Comparison of ENCODE assay signal across 1 cellular context in the genomic region with DNA sequence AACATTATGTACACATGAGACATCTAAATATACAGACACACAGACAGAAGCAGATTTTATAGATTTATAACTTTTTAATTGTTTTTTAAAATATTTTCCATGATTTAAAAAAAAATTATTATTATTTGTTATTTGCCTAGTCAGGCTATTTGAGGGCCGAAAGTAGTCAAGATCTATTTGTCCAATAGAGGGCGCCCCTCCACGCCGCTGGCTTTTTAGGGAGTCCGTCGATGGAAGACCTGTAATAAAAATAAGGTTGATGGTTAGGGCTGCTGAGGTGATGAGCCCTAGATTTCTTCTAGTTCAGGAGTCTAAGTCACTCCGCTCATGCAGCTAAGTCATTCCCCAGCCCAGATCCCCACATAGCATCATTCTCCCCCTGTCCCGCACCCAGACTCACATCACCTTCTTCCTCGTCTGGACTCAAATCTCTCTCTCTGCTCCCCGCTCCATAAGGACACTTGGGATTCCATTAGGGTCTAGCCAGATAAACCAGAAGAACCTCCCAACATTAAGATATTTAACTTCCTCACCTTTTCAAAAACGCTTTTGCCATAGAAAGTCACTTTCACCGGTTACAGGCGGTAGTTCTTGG.
TF ChIP-seq lines count a peak whose summit lies in the region.

No MANE protein-coding gene starts in this region.

TF ChIP-seq in K562, 482 proteins besides CTCF, POLR2A, EP300 and RAD21 (continued from another document):
- TF ChIP-seq, protein P1, sequence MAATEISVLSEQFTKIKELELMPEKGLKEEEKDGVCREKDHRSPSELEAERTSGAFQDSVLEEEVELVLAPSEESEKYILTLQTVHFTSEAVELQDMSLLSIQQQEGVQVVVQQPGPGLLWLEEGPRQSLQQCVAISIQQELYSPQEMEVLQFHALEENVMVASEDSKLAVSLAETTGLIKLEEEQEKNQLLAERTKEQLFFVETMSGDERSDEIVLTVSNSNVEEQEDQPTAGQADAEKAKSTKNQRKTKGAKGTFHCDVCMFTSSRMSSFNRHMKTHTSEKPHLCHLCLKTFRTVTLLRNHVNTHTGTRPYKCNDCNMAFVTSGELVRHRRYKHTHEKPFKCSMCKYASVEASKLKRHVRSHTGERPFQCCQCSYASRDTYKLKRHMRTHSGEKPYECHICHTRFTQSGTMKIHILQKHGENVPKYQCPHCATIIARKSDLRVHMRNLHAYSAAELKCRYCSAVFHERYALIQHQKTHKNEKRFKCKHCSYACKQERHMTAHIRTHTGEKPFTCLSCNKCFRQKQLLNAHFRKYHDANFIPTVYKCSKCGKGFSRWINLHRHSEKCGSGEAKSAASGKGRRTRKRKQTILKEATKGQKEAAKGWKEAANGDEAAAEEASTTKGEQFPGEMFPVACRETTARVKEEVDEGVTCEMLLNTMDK (IDR thresholded peaks at IDR 0.05; ENCODE audit: borderline replicate concordance, insufficient read depth, low read depth, low read length, poor library complexity, severe bottlenecking): peak; percentile 18
- no peak for TF ChIP-seq FOS (IDR thresholded peaks at IDR 0.05; ENCODE audit: extremely low read depth, insufficient read length)
- TF ChIP-seq KDM1A (IDR thresholded peaks at IDR 0.05): no peak
- TF ChIP-seq ZNF354B (CRISPR knock-in tag; IDR thresholded peaks at IDR 0.05): no peak
- TF ChIP-seq, protein P2, sequence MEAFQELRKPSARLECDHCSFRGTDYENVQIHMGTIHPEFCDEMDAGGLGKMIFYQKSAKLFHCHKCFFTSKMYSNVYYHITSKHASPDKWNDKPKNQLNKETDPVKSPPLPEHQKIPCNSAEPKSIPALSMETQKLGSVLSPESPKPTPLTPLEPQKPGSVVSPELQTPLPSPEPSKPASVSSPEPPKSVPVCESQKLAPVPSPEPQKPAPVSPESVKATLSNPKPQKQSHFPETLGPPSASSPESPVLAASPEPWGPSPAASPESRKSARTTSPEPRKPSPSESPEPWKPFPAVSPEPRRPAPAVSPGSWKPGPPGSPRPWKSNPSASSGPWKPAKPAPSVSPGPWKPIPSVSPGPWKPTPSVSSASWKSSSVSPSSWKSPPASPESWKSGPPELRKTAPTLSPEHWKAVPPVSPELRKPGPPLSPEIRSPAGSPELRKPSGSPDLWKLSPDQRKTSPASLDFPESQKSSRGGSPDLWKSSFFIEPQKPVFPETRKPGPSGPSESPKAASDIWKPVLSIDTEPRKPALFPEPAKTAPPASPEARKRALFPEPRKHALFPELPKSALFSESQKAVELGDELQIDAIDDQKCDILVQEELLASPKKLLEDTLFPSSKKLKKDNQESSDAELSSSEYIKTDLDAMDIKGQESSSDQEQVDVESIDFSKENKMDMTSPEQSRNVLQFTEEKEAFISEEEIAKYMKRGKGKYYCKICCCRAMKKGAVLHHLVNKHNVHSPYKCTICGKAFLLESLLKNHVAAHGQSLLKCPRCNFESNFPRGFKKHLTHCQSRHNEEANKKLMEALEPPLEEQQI (IDR thresholded peaks at IDR 0.05): no peak
- TF ChIP-seq, protein P3, sequence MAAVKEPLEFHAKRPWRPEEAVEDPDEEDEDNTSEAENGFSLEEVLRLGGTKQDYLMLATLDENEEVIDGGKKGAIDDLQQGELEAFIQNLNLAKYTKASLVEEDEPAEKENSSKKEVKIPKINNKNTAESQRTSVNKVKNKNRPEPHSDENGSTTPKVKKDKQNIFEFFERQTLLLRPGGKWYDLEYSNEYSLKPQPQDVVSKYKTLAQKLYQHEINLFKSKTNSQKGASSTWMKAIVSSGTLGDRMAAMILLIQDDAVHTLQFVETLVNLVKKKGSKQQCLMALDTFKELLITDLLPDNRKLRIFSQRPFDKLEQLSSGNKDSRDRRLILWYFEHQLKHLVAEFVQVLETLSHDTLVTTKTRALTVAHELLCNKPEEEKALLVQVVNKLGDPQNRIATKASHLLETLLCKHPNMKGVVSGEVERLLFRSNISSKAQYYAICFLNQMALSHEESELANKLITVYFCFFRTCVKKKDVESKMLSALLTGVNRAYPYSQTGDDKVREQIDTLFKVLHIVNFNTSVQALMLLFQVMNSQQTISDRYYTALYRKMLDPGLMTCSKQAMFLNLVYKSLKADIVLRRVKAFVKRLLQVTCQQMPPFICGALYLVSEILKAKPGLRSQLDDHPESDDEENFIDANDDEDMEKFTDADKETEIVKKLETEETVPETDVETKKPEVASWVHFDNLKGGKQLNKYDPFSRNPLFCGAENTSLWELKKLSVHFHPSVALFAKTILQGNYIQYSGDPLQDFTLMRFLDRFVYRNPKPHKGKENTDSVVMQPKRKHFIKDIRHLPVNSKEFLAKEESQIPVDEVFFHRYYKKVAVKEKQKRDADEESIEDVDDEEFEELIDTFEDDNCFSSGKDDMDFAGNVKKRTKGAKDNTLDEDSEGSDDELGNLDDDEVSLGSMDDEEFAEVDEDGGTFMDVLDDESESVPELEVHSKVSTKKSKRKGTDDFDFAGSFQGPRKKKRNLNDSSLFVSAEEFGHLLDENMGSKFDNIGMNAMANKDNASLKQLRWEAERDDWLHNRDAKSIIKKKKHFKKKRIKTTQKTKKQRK (IDR thresholded peaks at IDR 0.05; ENCODE audit: borderline replicate concordance, low read depth, low read length): no peak
- no peak for TF ChIP-seq POLR3A (IDR thresholded peaks at IDR 0.05; ENCODE audit: borderline replicate concordance, extremely low read depth, insufficient read depth, insufficient read length)
- no peak for TF ChIP-seq TRIM24 (IDR thresholded peaks at IDR 0.05)
- no peak for TF ChIP-seq ETV5 (CRISPR knock-in tag; IDR thresholded peaks at IDR 0.05; ENCODE audit: low read depth)
- no peak for TF ChIP-seq ZNF143 (CRISPR knock-in tag; IDR thresholded peaks at IDR 0.05)
- no peak for TF ChIP-seq CAMTA2 (CRISPR knock-in tag; conservative IDR thresholded peaks at IDR 0.05)
- TF ChIP-seq BRD4 (IDR thresholded peaks at IDR 0.05): no peak
- TF ChIP-seq NCOA6 (IDR thresholded peaks at IDR 0.05): no peak
- peak; percentile 82 for TF ChIP-seq C11orf30 (IDR thresholded peaks at IDR 0.05; ENCODE audit: low read depth)
- no peak for TF ChIP-seq ZNF23 (CRISPR knock-in tag; IDR thresholded peaks at IDR 0.05)
- TF ChIP-seq ZNF316 (IDR thresholded peaks at IDR 0.05): peak; percentile 87
- no peak for TF ChIP-seq ZNF584 (CRISPR knock-in tag; IDR thresholded peaks at IDR 0.05; ENCODE audit: low read depth)
- TF ChIP-seq ELF4 (CRISPR knock-in tag; IDR thresholded peaks at IDR 0.05): no peak
- no peak for TF ChIP-seq SMARCA4 (IDR thresholded peaks at IDR 0.05)
- no peak for TF ChIP-seq SMAD3 (CRISPR knock-in tag; conservative IDR thresholded peaks at IDR 0.05)
- no peak for TF ChIP-seq SLC30A9 (CRISPR knock-in tag; IDR thresholded peaks at IDR 0.05)
- no peak for TF ChIP-seq ETS2 (tag; IDR thresholded peaks at IDR 0.05; ENCODE audit: borderline replicate concordance, poor library complexity, severe bottlenecking)
- TF ChIP-seq MAFF (IDR thresholded peaks at IDR 0.05; ENCODE audit: low read length): peak; percentile 57
- TF ChIP-seq MAFK (IDR thresholded peaks at IDR 0.05; ENCODE audit: low read length): peak; percentile 63; the same call in 1 of the 2 replicates
- TF ChIP-seq EP400 (IDR thresholded peaks at IDR 0.05): no peak
- TF ChIP-seq NFATC3 (IDR thresholded peaks at IDR 0.05): no peak
- TF ChIP-seq BCOR (IDR thresholded peaks at IDR 0.05): no peak
- no peak for TF ChIP-seq CBX3 (IDR thresholded peaks at IDR 0.05; ENCODE audit: borderline replicate concordance in 1 of 2, low read length in 2 of 2)
- 0 out of 2 replicates have a peak, but pooled peaks have one; percentile 10 for TF ChIP-seq SMC3 (conservative IDR thresholded peaks at IDR 0.05; ENCODE audit: insufficient read depth, low read depth, low read length)
- no peak for TF ChIP-seq ZNF766 (CRISPR knock-in tag; conservative IDR thresholded peaks at IDR 0.05)
- TF ChIP-seq, protein P4, sequence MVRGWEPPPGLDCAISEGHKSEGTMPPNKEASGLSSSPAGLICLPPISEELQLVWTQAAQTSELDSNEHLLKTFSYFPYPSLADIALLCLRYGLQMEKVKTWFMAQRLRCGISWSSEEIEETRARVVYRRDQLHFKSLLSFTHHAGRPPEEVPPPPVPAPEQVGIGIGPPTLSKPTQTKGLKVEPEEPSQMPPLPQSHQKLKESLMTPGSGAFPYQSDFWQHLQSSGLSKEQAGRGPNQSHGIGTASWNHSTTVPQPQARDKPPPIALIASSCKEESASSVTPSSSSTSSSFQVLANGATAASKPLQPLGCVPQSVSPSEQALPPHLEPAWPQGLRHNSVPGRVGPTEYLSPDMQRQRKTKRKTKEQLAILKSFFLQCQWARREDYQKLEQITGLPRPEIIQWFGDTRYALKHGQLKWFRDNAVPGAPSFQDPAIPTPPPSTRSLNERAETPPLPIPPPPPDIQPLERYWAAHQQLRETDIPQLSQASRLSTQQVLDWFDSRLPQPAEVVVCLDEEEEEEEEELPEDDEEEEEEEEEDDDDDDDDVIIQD (CRISPR knock-in tag; IDR thresholded peaks at IDR 0.05): no peak
- no peak for TF ChIP-seq NUFIP1 (IDR thresholded peaks at IDR 0.05; ENCODE audit: partially characterized antibody)
- TF ChIP-seq HMGN3 (IDR thresholded peaks at IDR 0.05; ENCODE audit: borderline replicate concordance, extremely low read depth, insufficient read length, low read depth, low read length): no peak
- no peak for TF ChIP-seq MIER1 (IDR thresholded peaks at IDR 0.05; ENCODE audit: low read depth)
- TF ChIP-seq MAFG (tag; conservative IDR thresholded peaks at IDR 0.05): peak; percentile 61
- no peak for TF ChIP-seq RCOR1 (IDR thresholded peaks at IDR 0.05; ENCODE audit: borderline replicate concordance in 1 of 2, low read depth in 2 of 2, low read length in 2 of 2)
- TF ChIP-seq, protein P5, sequence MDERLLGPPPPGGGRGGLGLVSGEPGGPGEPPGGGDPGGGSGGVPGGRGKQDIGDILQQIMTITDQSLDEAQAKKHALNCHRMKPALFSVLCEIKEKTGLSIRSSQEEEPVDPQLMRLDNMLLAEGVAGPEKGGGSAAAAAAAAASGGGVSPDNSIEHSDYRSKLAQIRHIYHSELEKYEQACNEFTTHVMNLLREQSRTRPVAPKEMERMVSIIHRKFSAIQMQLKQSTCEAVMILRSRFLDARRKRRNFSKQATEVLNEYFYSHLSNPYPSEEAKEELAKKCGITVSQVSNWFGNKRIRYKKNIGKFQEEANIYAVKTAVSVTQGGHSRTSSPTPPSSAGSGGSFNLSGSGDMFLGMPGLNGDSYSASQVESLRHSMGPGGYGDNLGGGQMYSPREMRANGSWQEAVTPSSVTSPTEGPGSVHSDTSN (CRISPR knock-in tag; IDR thresholded peaks at IDR 0.05; ENCODE audit: low read depth): no peak
- TF ChIP-seq, protein P5 (tag; conservative IDR thresholded peaks at IDR 0.05; ENCODE audit: low read depth): no peak
TF ChIP-seq in K562: peak in this region for 7.
